ENCODE assay signal across 23 cellular contexts in the genomic region with DNA sequence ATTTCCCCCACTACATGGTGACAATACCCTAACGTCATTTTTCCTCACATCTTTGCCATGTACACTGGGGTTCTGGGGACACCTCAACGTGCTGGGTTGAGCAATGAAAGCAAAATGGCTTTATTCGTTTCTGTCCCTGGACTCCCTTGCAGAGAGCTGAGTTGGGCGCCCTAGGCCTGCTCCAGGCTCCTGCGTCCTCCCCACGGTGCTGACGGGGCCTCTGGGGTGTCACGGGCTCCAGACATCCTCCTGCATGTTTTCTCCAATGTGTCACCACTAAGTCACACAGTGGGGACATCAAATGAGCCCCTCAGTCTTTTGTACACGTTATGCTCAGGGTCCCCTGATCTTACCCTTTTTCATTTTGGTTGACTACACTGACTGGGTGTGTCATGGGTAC.
"Had no signal": no experiment of that assay in that cellular context is flagged by ENCODE, and none has a peak within 500 bp of the region (broad histone marks: within the 10 kb centered on the region; RNA-seq: fewer than 3 reads in every experiment).

No MANE protein-coding gene starts in this region.

- H3K4me2 ChIP-seq: hepatocyte had no signal

- DNase-seq: colonic mucosa; dermis blood vessel endothelial cell; effector memory CD8-positive, alpha-beta T cell; kidney; natural killer cell; nucleus accumbens; ovary; posterior cingulate gyrus; retina; sigmoid colon; stimulated activated CD4-positive, alpha-beta T cell treated with anti-CD3 and anti-CD28 coated beads, Interleukin-2, amount 100 ng/mL, for 24 hours; stimulated activated CD4-positive, alpha-beta T cell treated with anti-CD3 and anti-CD28 coated beads, Interleukin-4, amount 100 ng/mL, for 4 hours; stimulated activated naive CD8-positive, alpha-beta T cell treated with anti-CD3 and anti-CD28 coated beads, Interleukin-15, Interleukin-2, amounts not matched to agents 100 U/mL and 50 U/mL, for 24 hours; substantia nigra; tibial artery had no signal

- H3K27ac ChIP-seq: colonic mucosa, hepatocyte, ovary, sigmoid colon, testis, tibial artery had no signal

- H2AFZ ChIP-seq: hepatocyte had no signal

- H3K4me3 ChIP-seq: colonic mucosa, hepatocyte, lung, ovary, sigmoid colon, tibial artery had no signal

- H3K9me3 ChIP-seq: colonic mucosa, ovary, sigmoid colon, testis, tibial artery had no signal

- H3K4me1 ChIP-seq: sigmoid colon, testis, tibial artery had no signal

- H3K27me3 ChIP-seq: colonic mucosa, hepatocyte, ovary, sigmoid colon, testis had no signal

- FAIRE-seq: endometrium, frontal cortex, kidney, urothelium cell line had no signal

- H3K36me3 ChIP-seq: colonic mucosa, ovary, sigmoid colon, tibial artery had no signal

- ATAC-seq: effector memory CD8-positive, alpha-beta T cell; left lobe of liver; natural killer cell; stimulated activated memory B cell treated with anti-CD40 and anti-IgM and Interleukin-4, amounts not matched to agents 10 μg/mL and 1 μg/mL and 100 μg/mL, for 72 hours; stimulated activated naive CD8-positive, alpha-beta T cell treated with anti-CD3 and anti-CD28 coated beads, Interleukin-15, Interleukin-2, amounts not matched to agents 100 U/mL and 50 U/mL, for 24 hours had no signal

- H3K79me2 ChIP-seq: hepatocyte had no signal
